In the genomic region with DNA sequence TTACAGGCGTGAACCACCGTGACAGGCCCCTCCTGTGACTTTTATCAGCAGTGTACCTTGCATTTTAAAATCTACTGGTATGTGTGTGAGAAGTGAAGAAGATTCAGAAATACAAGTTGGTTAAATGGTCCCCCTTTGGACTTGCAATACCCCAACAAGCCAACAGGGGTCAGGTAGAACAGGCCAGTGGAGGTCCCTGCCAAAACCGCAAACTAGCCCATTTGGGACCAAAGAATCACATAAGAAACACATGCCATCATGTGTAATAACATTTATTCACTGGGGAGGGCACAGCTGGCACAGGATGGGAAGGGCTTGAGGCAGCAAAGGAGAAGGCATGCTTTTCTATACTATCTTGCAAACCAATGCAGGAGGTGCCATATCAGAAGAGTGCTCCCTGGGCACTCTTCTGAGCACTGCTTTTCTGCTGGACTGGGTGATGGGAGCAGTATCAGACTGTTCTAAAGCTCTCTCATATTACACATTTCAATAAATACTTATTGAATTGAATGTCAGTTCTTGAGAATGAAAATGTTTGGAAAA, we compare ENCODE assay signal across 8 cellular contexts.
DNase-seq lines count a peak whose midpoint lies in the region; ATAC-seq and TF ChIP-seq lines count a peak whose summit lies in the region.

No MANE protein-coding gene starts in this region.

- H3K4me1 ChIP-seq in esophagus muscularis mucosa (peaks cover 31 to 47% (median 36%) of the 10 kb centered on the region in 4 donors), psoas muscle (no peaks in the 10 kb centered on the region)

- no peak for TF ChIP-seq EP300 in esophagus muscularis mucosa (IDR thresholded peaks at IDR 0.05)

- TF ChIP-seq POLR2A in esophagus muscularis mucosa (IDR thresholded peaks at IDR 0.05; ENCODE audit: low read depth): no peak

- intact Hi-C loops in esophagus muscularis mucosa (cut with DNase I): no loop called here
- intact Hi-C loops in psoas muscle (cut with DNase I): loop anchor here in 1 of 2 donors (5.0 to 10.0 kb wide), 2 partner anchors 123 to 146 kb away; no protein-coding TSS in a partner anchor

- H3K27ac ChIP-seq in esophagus muscularis mucosa (replicated peaks in 1 of 4) (peak overlapping the region in 1 of 4 donors; percentile 12), psoas muscle (no peak overlapping the region)

- WGBS in esophagus muscularis mucosa: 91% methylated on average over 3 of the region's 3 CpGs
- 86 to 89% (median 88%) methylated on average over 3 of the region's 3 CpGs for WGBS in psoas muscle, 3 donors

- H3K27me3 ChIP-seq in esophagus muscularis mucosa (no peaks in the 10 kb centered on the region), psoas muscle (ENCODE audit: insufficient read depth in 3 of 3, low read length in 2 of 3) (no peaks in the 10 kb centered on the region)

- H3K4me3 ChIP-seq in HFF-Myc (replicated peaks; ENCODE audit: low read depth, low read length) (no peak overlapping the region), esophagus muscularis mucosa (no peak overlapping the region), psoas muscle (no peak overlapping the region)

- DNase-seq in AML-193 (lab: John Stamatoyannopoulos, UW) (peak; percentile 33), HFF-Myc (ENCODE audit: extremely low read depth, low read depth) (no peak), esophagus muscularis mucosa (ENCODE audit: extremely low spot score) (no peak), psoas muscle (no peak)
- peak; percentile 21 to 43 for DNase-seq in activated CD4-positive, alpha-beta T cell treated with anti-CD3 and anti-CD28 coated beads for 4 hours

- TF ChIP-seq CTCF in HFF-Myc (IDR thresholded peaks at IDR 0.05; ENCODE audit: low read depth, low read length, missing control alignments) (peak; percentile 72), esophagus muscularis mucosa (IDR thresholded peaks at IDR 0.05) (peak; percentile 26 to 50 (median 30)), psoas muscle (IDR thresholded peaks at IDR 0.05) (peak; percentile 37)

- ATAC-seq in psoas muscle: peak in 2 of 4 donors; percentile 39 to 42
- no peak for ATAC-seq in GM18858 (IDR thresholded peaks at IDR 0.05; ENCODE audit: unreplicated experiment)
- ATAC-seq in GM19035 (IDR thresholded peaks at IDR 0.05; ENCODE audit: unreplicated experiment): no peak
- no peak for ATAC-seq in HG03469 (IDR thresholded peaks at IDR 0.05; ENCODE audit: unreplicated experiment)

- H3K9me3 ChIP-seq in esophagus muscularis mucosa (no peaks in the 10 kb centered on the region), psoas muscle (no peaks in the 10 kb centered on the region)

- H3K36me3 ChIP-seq in esophagus muscularis mucosa (peaks cover 0 to 16% (median 8%) of the 10 kb centered on the region in 4 donors), psoas muscle (ENCODE audit: insufficient read depth in 1 of 2, low read depth in 1 of 2) (no peaks in the 10 kb centered on the region)

Comparison
In these comparisons a context has a peak if more than half of its experiments do, and no peak if none do; other contexts are left out.
1. DNase-seq: peak in AML-193 (2 of 2) and activated CD4-positive, alpha-beta T cell treated with anti-CD3 and anti-CD28 coated beads for 4 hours (2 of 2); none in HFF-Myc (single experiment), esophagus muscularis mucosa (single experiment) and psoas muscle (0 of 2).
2. Peak in every context shown above with its lines, with median percentiles within 50 percentile points of each other: CTCF ChIP-seq.